In genomic region chr11:103294516-103294915, GRCh38 we compare ENCODE assay signal across 19 cellular contexts.
DNase-seq lines count a peak whose midpoint lies in the region; ATAC-seq and TF ChIP-seq lines count a peak whose summit lies in the region.
"Had no signal": no experiment of that assay in that cellular context is flagged by ENCODE, and none has a peak within 500 bp of the region (broad histone marks: within the 10 kb centered on the region; RNA-seq: fewer than 3 reads in every experiment).

No MANE protein-coding gene starts in this region.

- H3K9ac ChIP-seq in IMR-90 (ENCODE audit: low read depth, low read length): no peak overlapping the region
- H3K9ac ChIP-seq: SK-N-SH had no signal

- H3K18ac ChIP-seq in IMR-90 (ENCODE audit: low read depth, low read length): no peak overlapping the region

- peak overlapping the region; percentile 2 for H2AK9ac ChIP-seq in IMR-90 (replicated peaks; ENCODE audit: low read depth, low read length, poor library complexity)

- H4K5ac ChIP-seq in IMR-90 (ENCODE audit: low read depth, low read length): no peak overlapping the region

- no peak for TF ChIP-seq CTCF in IMR-90 (conservative IDR thresholded peaks at IDR 0.05; ENCODE audit: low read depth, low read length)

- no CpG with 5 or more reads among the region's 1 CpG for WGBS in IMR-90 (ENCODE audit: extremely low coverage in 2 of 2, insufficient read length in 1 of 2), 2 experiments

- no peak overlapping the region for H2AK5ac ChIP-seq in IMR-90 (ENCODE audit: low read depth, low read length)

- no peak overlapping the region for H4K91ac ChIP-seq in IMR-90 (ENCODE audit: insufficient read depth, low read depth, low read length)

- H3K56ac ChIP-seq in IMR-90 (ENCODE audit: extremely low read depth, insufficient read depth, low read length): no peak overlapping the region

- POLR2A ChIA-PET in IMR-90 (lab: Charles Lee; ENCODE audit: unreplicated experiment): no interaction called here

- H3K4me3 ChIP-seq in IMR-90 (ENCODE audit: insufficient read depth, low read depth, low read length): no peak overlapping the region
- H3K4me3 ChIP-seq: GM12878, MG63 had no signal

- no peak overlapping the region for H3K4ac ChIP-seq in IMR-90 (ENCODE audit: low read depth, low read length)

- H3K27me3 ChIP-seq in IMR-90 (ENCODE audit: control insufficient read depth, insufficient read depth, low read length): no peaks in the 10 kb centered on the region
- H3K27me3 ChIP-seq: MG63 had no signal

- H4K8ac ChIP-seq in IMR-90 (ENCODE audit: low read depth in 2 of 2, low read length in 2 of 2): no peak overlapping the region

- CTCF ChIA-PET in IMR-90 (lab: Yijun Ruan, JAX): no interaction called here

- no peak overlapping the region for H3K4me2 ChIP-seq in IMR-90 (ENCODE audit: low read depth, low read length)
- H3K4me2 ChIP-seq: SK-N-SH had no signal

- intact Hi-C loops in IMR-90 (cut with micrococcal nuclease): no loop called here

- no TSS peak for BruUV-seq in IMR-90 (replicated peaks; lab: Mats Ljungman, UMichigan)

- no peak overlapping the region for H2AFZ ChIP-seq in IMR-90 (replicated peaks; ENCODE audit: low read length, poor library complexity)

- in situ Hi-C loops in IMR-90 (cut with MboI; ENCODE audit: low sequenced_read_pairs): no loop called here

- no peaks in the 10 kb centered on the region for H4K20me1 ChIP-seq in IMR-90 (ENCODE audit: insufficient read depth, low read length)

- peaks cover 11% of the 10 kb centered on the region for H3K36me3 ChIP-seq in IMR-90 (ENCODE audit: control insufficient read depth, insufficient read depth, low read length)

- H2BK20ac ChIP-seq in IMR-90 (ENCODE audit: low read depth, low read length): no peak overlapping the region

- no peak for TF ChIP-seq POLR2A in IMR-90 (IDR thresholded peaks at IDR 0.05; ENCODE audit: low read depth, low read length)

- no peak overlapping the region for H2BK15ac ChIP-seq in IMR-90 (ENCODE audit: low read depth, low read length)

- H3K27ac ChIP-seq in IMR-90 (ENCODE audit: insufficient read depth, low read length): no peak overlapping the region

- H3K14ac ChIP-seq in IMR-90 (replicated peaks; ENCODE audit: low read depth, low read length): no peak overlapping the region

- H3K9me1 ChIP-seq in IMR-90 (ENCODE audit: insufficient read depth, low read length): no peaks in the 10 kb centered on the region

- no peak for TF ChIP-seq RAD21 in IMR-90 (IDR thresholded peaks at IDR 0.05; ENCODE audit: low read length)

- no peaks in the 10 kb centered on the region for H3K4me1 ChIP-seq in IMR-90 (ENCODE audit: control insufficient read depth, insufficient read depth, low read length)

- H3K9me3 ChIP-seq in IMR-90 (ENCODE audit: control insufficient read depth, insufficient read depth, low read length): peaks cover 28% of the 10 kb centered on the region
- H3K9me3 ChIP-seq: SK-N-SH had no signal

- H2BK5ac ChIP-seq in IMR-90 (ENCODE audit: low read depth, low read length, poor library complexity, severe bottlenecking): no peak overlapping the region

- ATAC-seq in IMR-90 (ENCODE audit: low read depth): no peak
- no peak for ATAC-seq in GM18907 (IDR thresholded peaks at IDR 0.05; ENCODE audit: unreplicated experiment)
- no peak for ATAC-seq in GM19023 (IDR thresholded peaks at IDR 0.05; ENCODE audit: unreplicated experiment)
- ATAC-seq in HG02610 (IDR thresholded peaks at IDR 0.05; ENCODE audit: unreplicated experiment): no peak
- ATAC-seq: GM12878, HCT116 had no signal

- H2BK120ac ChIP-seq in IMR-90 (ENCODE audit: low read depth, low read length): no peak overlapping the region

- no peaks in the 10 kb centered on the region for H3K79me1 ChIP-seq in IMR-90 (ENCODE audit: low read depth in 1 of 2, low read length in 2 of 2)

- dilution Hi-C loops in IMR-90 (cut with HindIII; ENCODE audit: low sequenced_read_pairs, unreplicated experiment): no loop called here

- no peak overlapping the region for H3K23ac ChIP-seq in IMR-90 (ENCODE audit: low read depth, low read length)

- DNase-seq in IMR-90 (peak; percentile 12), T1000 (lab: John Stamatoyannopoulos, UW) (peak; percentile 59), glomerular visceral epithelial cell (ENCODE audit: extremely low spot score) (peak; percentile 2)
- DNase-seq in activated naive CD4-positive, alpha-beta T cell treated with anti-CD3 and anti-CD28 coated beads, Interleukin-2, amount 50 U/mL, for 16 hours: no peak
- DNase-seq: CD4-positive, CD25-positive, alpha-beta regulatory T cell; MG63; NCI-H1048; NCI-H1417 treated with DMSO at 0.1 percent for 48 hours; NCI-H187; NCI-H2107; NCI-H446 treated with DMSO at 0.1 percent for 48 hours; NCI-H526 treated with DMSO at 0.1 percent for 48 hours; SIG-M5; SK-N-SH had no signal

TF ChIP-seq in IMR-90, 13 proteins besides CTCF, POLR2A, EP300 and RAD21:
- TF ChIP-seq RCOR1 (IDR thresholded peaks at IDR 0.05; ENCODE audit: insufficient replicate concordance, low read length) (no peak), ELK1 (IDR thresholded peaks at IDR 0.05; ENCODE audit: borderline replicate concordance, low read depth, low read length) (no peak), BHLHE40 (IDR thresholded peaks at IDR 0.05; ENCODE audit: low read depth, low read length) (no peak), USF2 (IDR thresholded peaks at IDR 0.05; ENCODE audit: low read depth, low read length) (no peak), MAFK (IDR thresholded peaks at IDR 0.05; ENCODE audit: low read depth, low read length) (no peak), FOS (IDR thresholded peaks at IDR 0.05; ENCODE audit: low read depth, low read length) (no peak), CHD1 (IDR thresholded peaks at IDR 0.05; ENCODE audit: low read depth, low read length) (no peak), NFE2L2 (IDR thresholded peaks at IDR 0.05; ENCODE audit: low read depth, low read length) (no peak), CEBPB (IDR thresholded peaks at IDR 0.05; ENCODE audit: low read depth, low read length) (no peak), MAZ (IDR thresholded peaks at IDR 0.05; ENCODE audit: borderline replicate concordance, low read depth, low read length) (no peak), SMC3 (IDR thresholded peaks at IDR 0.05; ENCODE audit: low read depth, low read length) (no peak), MXI1 (IDR thresholded peaks at IDR 0.05; ENCODE audit: borderline replicate concordance, low read depth, low read length) (no peak)
TF ChIP-seq in IMR-90: peak in this region for 0.
